In the genomic region with DNA sequence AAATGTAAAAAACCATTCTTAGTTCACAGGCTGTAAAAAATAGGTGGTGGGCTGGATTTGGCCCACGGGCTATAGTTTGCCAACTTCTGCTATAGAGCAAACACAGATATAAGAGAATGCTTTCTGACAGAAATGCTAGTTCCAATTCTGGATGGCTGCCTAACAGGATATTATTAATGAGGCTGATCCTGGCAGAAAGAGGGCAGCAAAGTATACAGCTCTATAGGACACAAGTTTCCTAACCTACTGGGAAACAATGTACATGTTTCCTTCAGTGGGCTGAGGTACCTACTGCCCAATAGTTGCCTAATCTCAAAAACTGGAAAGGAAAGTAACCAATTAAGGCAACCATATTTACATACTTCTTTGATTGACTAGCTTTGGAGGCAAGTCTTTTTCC, we compare ENCODE assay signal across 21 cellular contexts. TPM values are rescaled to one million over a fixed set of nuclear protein-coding genes. Genes with fewer than 3 reads are reported as not detected.
DNase-seq lines count a peak whose midpoint lies in the region; ATAC-seq, FAIRE-seq and TF ChIP-seq lines count a peak whose summit lies in the region.
"Had no signal": no experiment of that assay in that cellular context is flagged by ENCODE, and none has a peak within 500 bp of the region (broad histone marks: within the 10 kb centered on the region; RNA-seq: fewer than 3 reads in every experiment).

No MANE protein-coding gene starts in this region.

- no peak overlapping the region for H3K4ac ChIP-seq in IMR-90 (ENCODE audit: low read depth, low read length)

- TF ChIP-seq EP300 in GM12878 (IDR thresholded peaks at IDR 0.05; ENCODE audit: borderline replicate concordance in 1 of 2, control insufficient read depth in 1 of 2, low read depth in 2 of 2, low read length in 2 of 2), result no peak

- SMC1A ChIA-PET in GM12878 (lab: Charles Lee; ENCODE audit: uncharacterized antibody, unreplicated experiment), result interaction anchor here (1.2 kb wide), 1 partner anchor 224 kb away, joined by 4 read pairs; no protein-coding TSS in a partner anchor

- no peaks in the 10 kb centered on the region for H3K4me1 Mint-ChIP-seq in T-cell
- H3K4me1 Mint-ChIP-seq: activated CD4-positive, alpha-beta T cell treated with anti-CD3 and anti-CD28 coated beads, Interleukin-2, amount 10 ng/mL, durations not matched to agents 7 days and 5 days; activated naive CD4-positive, alpha-beta T cell treated with anti-CD3 and anti-CD28 coated beads, Interleukin-2, amount 50 U/mL, for 24 hours; brain had no signal

- H4K20me1 ChIP-seq in IMR-90 (ENCODE audit: insufficient read depth, low read length) (no peaks in the 10 kb centered on the region), GM12878 (ENCODE audit: control insufficient read depth, insufficient read depth) (no peaks in the 10 kb centered on the region)

- no peak overlapping the region for H2AFZ ChIP-seq in IMR-90 (replicated peaks; ENCODE audit: low read length, poor library complexity)
- H2AFZ ChIP-seq in GM12878 (ENCODE audit: control insufficient read depth, low read depth, low read length), result no peak overlapping the region

- dilution Hi-C loops in IMR-90 (cut with HindIII; ENCODE audit: low sequenced_read_pairs, unreplicated experiment), result no loop called here

- BruUV-seq in IMR-90 (replicated peaks; lab: Mats Ljungman, UMichigan) (no TSS peak), GM12878 (replicated peaks; lab: Mats Ljungman, UMichigan) (no TSS peak)

- RAD21 ChIA-PET in GM12878 (lab: Charles Lee; ENCODE audit: unreplicated experiment), result no interaction called here

- no peak overlapping the region for H2BK20ac ChIP-seq in IMR-90 (ENCODE audit: low read depth, low read length)

- H4K8ac ChIP-seq in IMR-90 (ENCODE audit: low read depth in 2 of 2, low read length in 2 of 2), result no peak overlapping the region

- no peak overlapping the region for H3K23ac ChIP-seq in IMR-90 (ENCODE audit: low read depth, low read length)

- H3K56ac ChIP-seq in IMR-90 (ENCODE audit: extremely low read depth, insufficient read depth, low read length), result no peak overlapping the region

- intact Hi-C loops in IMR-90 (cut with micrococcal nuclease) (no loop called here), GM12878 (cut with micrococcal nuclease; ENCODE audit: unreplicated experiment) (loop anchor here (5.0 kb wide), 1 partner anchor 225 kb away; no protein-coding TSS in a partner anchor)

- TF ChIP-seq POLR2A in IMR-90 (IDR thresholded peaks at IDR 0.05; ENCODE audit: low read depth, low read length) (no peak), GM12878 (IDR thresholded peaks at IDR 0.05; ENCODE audit: low read depth, low read length) (no peak)

- H2BK5ac ChIP-seq in IMR-90 (ENCODE audit: low read depth, low read length, poor library complexity, severe bottlenecking), result no peak overlapping the region

- H3K4me3 Mint-ChIP-seq in T-cell, result no peak overlapping the region
- H3K4me3 Mint-ChIP-seq: activated CD4-positive, alpha-beta T cell treated with anti-CD3 and anti-CD28 coated beads, Interleukin-2, amount 10 ng/mL, durations not matched to agents 7 days and 5 days; activated naive CD4-positive, alpha-beta T cell treated with anti-CD3 and anti-CD28 coated beads, Interleukin-2, amount 50 U/mL, for 24 hours; brain had no signal

- H2AK5ac ChIP-seq in IMR-90 (ENCODE audit: low read depth, low read length), result no peak overlapping the region

- 0 out of 2 replicates have a peak, but pooled peaks cover 4% of the 10 kb centered on the region for H3K9me1 ChIP-seq in IMR-90 (ENCODE audit: insufficient read depth, low read length)

- H3K27ac ChIP-seq in AG04450 (ENCODE audit: low read depth, low read length) (no peak overlapping the region), IMR-90 (ENCODE audit: insufficient read depth, low read length) (no peak overlapping the region), GM12878 (ENCODE audit: control insufficient read depth, insufficient read depth) (no peak overlapping the region)
- H3K27ac ChIP-seq: esophagus squamous epithelium, heart right ventricle had no signal

- no peak overlapping the region for H2AK9ac ChIP-seq in IMR-90 (replicated peaks; ENCODE audit: low read depth, low read length, poor library complexity)

- no peak overlapping the region for H4K5ac ChIP-seq in IMR-90 (ENCODE audit: low read depth, low read length)

- in situ Hi-C loops in IMR-90 (cut with MboI; ENCODE audit: low sequenced_read_pairs) (no loop called here), GM12878 (cut with MboI) (no loop called here)

- H3K79me1 ChIP-seq in IMR-90 (ENCODE audit: low read depth in 1 of 2, low read length in 2 of 2), result no peaks in the 10 kb centered on the region

- H3K27me3 ChIP-seq in AG04450 (ENCODE audit: control insufficient read depth, insufficient read depth, low read length) (no peaks in the 10 kb centered on the region), IMR-90 (ENCODE audit: control insufficient read depth, insufficient read depth, low read length) (no peaks in the 10 kb centered on the region), GM12878 (replicated peaks in 1 of 2; ENCODE audit: control insufficient read depth in 2 of 2, insufficient read depth in 2 of 2, low read length in 1 of 2) (no peaks in the 10 kb centered on the region)
- H3K27me3 ChIP-seq: esophagus squamous epithelium, heart right ventricle had no signal

- no peak overlapping the region for H4K91ac ChIP-seq in IMR-90 (ENCODE audit: insufficient read depth, low read depth, low read length)

- H3K4me2 ChIP-seq in IMR-90 (ENCODE audit: low read depth, low read length), result no peak overlapping the region
- H3K4me2 ChIP-seq in GM12878 (ENCODE audit: control insufficient read depth, insufficient read depth), result no peak overlapping the region

- CTCF ChIA-PET in AG04450 (lab: Charles Lee), result no interaction called here
- CTCF ChIA-PET in IMR-90 (lab: Yijun Ruan, JAX), result no interaction called here
- CTCF ChIA-PET in GM12878 (lab: Yijun Ruan, JAX), result interaction anchor here (1.0 to 1.1 kb wide), 3 partner anchors 224 to 266 kb away, joined by 3 read pairs; no protein-coding TSS in a partner anchor
- CTCF ChIA-PET in T-cell (lab: Charles Lee), result no interaction called here

- no peak overlapping the region for H3K27ac Mint-ChIP-seq in T-cell
- H3K27ac Mint-ChIP-seq: activated CD4-positive, alpha-beta T cell treated with anti-CD3 and anti-CD28 coated beads, Interleukin-2, amount 10 ng/mL, durations not matched to agents 7 days and 5 days; activated naive CD4-positive, alpha-beta T cell treated with anti-CD3 and anti-CD28 coated beads, Interleukin-2, amount 50 U/mL, for 24 hours had no signal

- WGBS in IMR-90 (ENCODE audit: extremely low coverage in 2 of 2, insufficient read length in 1 of 2), 2 experiments, result no CpG with 5 or more reads among the region's 1 CpG
- WGBS in GM12878 (ENCODE audit: insufficient coverage, insufficient replicate concordance, low lambda C conversion rate, missing lambda C conversion rate), result 0% methylated on average over 1 of the region's 1 CpG

- TF ChIP-seq RAD21 in IMR-90 (IDR thresholded peaks at IDR 0.05; ENCODE audit: low read length), result peak; percentile 21; the same call in 1 of the 2 replicates
- TF ChIP-seq RAD21 in GM12878 (IDR thresholded peaks at IDR 0.05; ENCODE audit: insufficient read depth, low read depth, low read length), result peak; percentile 30; the same call in 1 of the 2 replicates

- no peaks in the 10 kb centered on the region for H3K36me3 Mint-ChIP-seq in T-cell
- H3K36me3 Mint-ChIP-seq: activated naive CD4-positive, alpha-beta T cell treated with anti-CD3 and anti-CD28 coated beads, Interleukin-2, amount 50 U/mL, for 24 hours had no signal

- H3K18ac ChIP-seq in IMR-90 (ENCODE audit: low read depth, low read length), result no peak overlapping the region

- H3K9me3 ChIP-seq in AG04450 (ENCODE audit: control insufficient read depth, insufficient read depth, low read length) (no peaks in the 10 kb centered on the region; the same call in 1 of the 2 replicates), IMR-90 (ENCODE audit: control insufficient read depth, insufficient read depth, low read length) (no peaks in the 10 kb centered on the region), GM12878 (replicated peaks; ENCODE audit: control insufficient read depth, insufficient read depth, low read length) (no peaks in the 10 kb centered on the region)
- H3K9me3 ChIP-seq: Caco-2, esophagus squamous epithelium, heart right ventricle had no signal

- H3K27me3 Mint-ChIP-seq in T-cell, result peaks cover 0 to 5% of the 10 kb centered on the region in 2 donors
- H3K27me3 Mint-ChIP-seq: brain had no signal

- no peak overlapping the region for H2BK120ac ChIP-seq in IMR-90 (ENCODE audit: low read depth, low read length)

- H3K36me3 ChIP-seq in IMR-90 (ENCODE audit: control insufficient read depth, insufficient read depth, low read length) (peaks cover 19% of the 10 kb centered on the region), GM12878 (ENCODE audit: control insufficient read depth in 2 of 2, insufficient read depth in 2 of 2, low read length in 1 of 2) (no peaks in the 10 kb centered on the region; a peak in 1 of 4 replicates)

- no peak overlapping the region for H3K4me3 ChIP-seq in AG04450 (ENCODE audit: low read depth, low read length)
- H3K4me3 ChIP-seq in IMR-90 (ENCODE audit: insufficient read depth, low read depth, low read length), result no peak overlapping the region
- no peak overlapping the region for H3K4me3 ChIP-seq in GM12878
- H3K4me3 ChIP-seq: esophagus squamous epithelium, heart right ventricle had no signal

- DNase-seq in AG04450 (ENCODE audit: low read depth, low spot score), result no peak
- no peak for DNase-seq in IMR-90
- no peak for DNase-seq in GM12878 (ENCODE audit: low read depth, low spot score)
- peak; percentile 13 for DNase-seq in islet precursor cell
- DNase-seq in activated gamma-delta T cell treated with Interleukin-2 at 50 U/mL for 16 hours, result no peak
- no peak for DNase-seq in T-cell
- DNase-seq in NCI-H2029 treated with DMSO at 0.1 percent for 48 hours (lab: John Stamatoyannopoulos, UW), result no peak
- DNase-seq: activated CD4-positive, alpha-beta T cell treated with anti-CD3 and anti-CD28 coated beads, Interleukin-2, amount 10 ng/mL, durations not matched to agents 7 days and 5 days; activated T-cell treated with anti-CD3 and anti-CD28 coated beads for 4 hours; Caco-2; esophagus squamous epithelium; heart right ventricle; NCI-H2081; NCI-H748 treated with DMSO at 0.1 percent for 48 hours; stimulated activated CD4-positive, alpha-beta T cell treated with anti-CD3 and anti-CD28 coated beads, Interleukin-2, amount 100 ng/mL, for 48 hours had no signal

- H3K79me2 ChIP-seq in GM12878 (ENCODE audit: control insufficient read depth, insufficient read depth, low read length), result no peaks in the 10 kb centered on the region

- ATAC-seq in IMR-90 (ENCODE audit: low read depth), result no peak
- no peak; the same call in 2 of the 3 replicates for ATAC-seq in GM12878
- ATAC-seq in GM19395 (IDR thresholded peaks at IDR 0.05; ENCODE audit: unreplicated experiment), result no peak
- ATAC-seq in T-cell (replicated peaks in 1 of 4), result no peak
- ATAC-seq: heart right ventricle had no signal

- H3K9ac ChIP-seq in IMR-90 (ENCODE audit: low read depth, low read length), result no peak overlapping the region
- no peak overlapping the region for H3K9ac ChIP-seq in GM12878 (ENCODE audit: control insufficient read depth, insufficient read depth, low read length)

- H3K14ac ChIP-seq in IMR-90 (replicated peaks; ENCODE audit: low read depth, low read length), result no peak overlapping the region

- no peak overlapping the region for H2BK15ac ChIP-seq in IMR-90 (ENCODE audit: low read depth, low read length)

- POLR2A ChIA-PET in AG04450 (lab: Yijun Ruan, JAX), result no interaction called here
- POLR2A ChIA-PET in IMR-90 (lab: Charles Lee; ENCODE audit: unreplicated experiment), result no interaction called here
- POLR2A ChIA-PET in GM12878 (lab: Charles Lee), result no interaction called here
- POLR2A ChIA-PET in T-cell (lab: Charles Lee), result no interaction called here

- 0 out of 2 replicates have a peak, but pooled peaks have one; percentile 9 for TF ChIP-seq CTCF in AG04450 (IDR thresholded peaks at IDR 0.05; ENCODE audit: low read depth, low read length)
- peak; percentile 30; the same call in 1 of the 2 replicates for TF ChIP-seq CTCF in IMR-90 (conservative IDR thresholded peaks at IDR 0.05; ENCODE audit: low read depth, low read length)
- peak in 2 of 3 experiments; percentile 3 to 40; a peak in 3 of 6 replicates for TF ChIP-seq CTCF in GM12878 (IDR thresholded peaks at IDR 0.05 in 2 of 3, conservative IDR thresholded peaks at IDR 0.05 in 1 of 3; ENCODE audit: control insufficient read depth in 2 of 3, extremely low read depth in 1 of 3, insufficient read depth in 1 of 3, low read depth in 3 of 3, low read length in 3 of 3)

- no peaks in the 10 kb centered on the region for H3K4me1 ChIP-seq in IMR-90 (ENCODE audit: control insufficient read depth, insufficient read depth, low read length)
- H3K4me1 ChIP-seq in GM12878 (ENCODE audit: control insufficient read depth, insufficient read depth, low read length), result no peaks in the 10 kb centered on the region
- H3K4me1 ChIP-seq: Caco-2, esophagus squamous epithelium, heart right ventricle had no signal

- H3K9me3 Mint-ChIP-seq in T-cell, result no peaks in the 10 kb centered on the region
- H3K9me3 Mint-ChIP-seq: activated CD4-positive, alpha-beta T cell treated with anti-CD3 and anti-CD28 coated beads, Interleukin-2, amount 10 ng/mL, durations not matched to agents 7 days and 5 days; activated naive CD4-positive, alpha-beta T cell treated with anti-CD3 and anti-CD28 coated beads, Interleukin-2, amount 50 U/mL, for 24 hours; brain had no signal

- FAIRE-seq in GM12878 (lab: Jason Lieb, UNC), result no peak
- FAIRE-seq: TTC549 had no signal

RNA-seq across cellular contexts. Expression of a gene that starts 58.2 kb away (rescaled TPM):
- polyA plus RNA-seq in AG04450 (2011; rRNA removed) (not detected in 2 replicates), IMR-90 (2012; rRNA removed) (not detected in 2 replicates), GM12878 (2011; rRNA removed) (not detected in 2 replicates), GM12878 (2014; fragmentation: Illumina TruSeq; extraction: Trizol) (not detected in 2 replicates), GM12878 (2014; fragmentation: Nextera tagmentation; extraction: Ambion mirVana) (not detected), GM12878 (2014; rRNA removed) (not detected in 2 replicates), GM12878 (2016; fragmentation: Nextera tagmentation; extraction: Ambion mirVana) (not detected)
- polyA minus RNA-seq in AG04450 (2011; rRNA and poly(A)+ RNA removed), result not detected in 2 replicates
- total RNA-seq in IMR-90 (2012; rRNA removed) (not detected in 2 replicates), GM12878 (2014; rRNA removed) (not detected in 2 replicates), GM12878 (2014; rRNA removed; fragmentation: Illumina TruSeq; extraction: Trizol) (not detected in 2 replicates), GM12878 (2021) (not detected in 2 replicates), T-cell (not detected)
- not detected in 2 replicates for polyA plus RNA-seq in IMR-90 (2012; cell fraction: cytosol; rRNA removed)
- polyA plus RNA-seq in IMR-90 (2012; cell fraction: nucleus; rRNA removed; ENCODE audit: low replicate concordance), result not detected in 2 replicates
- total RNA-seq in GM12878 (2013; cell fraction: nucleolus; rRNA removed), result not detected in 2 replicates
- polyA plus RNA-seq in GM12878 (2011; ENCODE audit: low read depth), result not detected
- polyA plus RNA-seq in GM12878 (2011; cell fraction: cytosol; rRNA removed), result not detected in 2 replicates
- polyA plus RNA-seq in GM12878 (2011; cell fraction: nucleus; rRNA removed), result not detected in 2 replicates
- polyA plus RNA-seq in GM12878 (2012), result not detected in 2 replicates
- not detected in 2 replicates for polyA minus RNA-seq in GM12878 (2011; rRNA and poly(A)+ RNA removed)
- not detected in 2 replicates for polyA minus RNA-seq in GM12878 (2011; cell fraction: cytosol; rRNA and poly(A)+ RNA removed)
- not detected in 2 replicates for polyA minus RNA-seq in GM12878 (2011; cell fraction: nucleus; rRNA and poly(A)+ RNA removed)
- total RNA-seq: activated CD4-positive, alpha-beta T cell treated with anti-CD3 and anti-CD28 coated beads, Interleukin-2, amount 10 ng/mL, durations not matched to agents 7 days and 5 days; esophagus squamous epithelium; osteoblast; subcutaneous adipose tissue had no signal
